Comparison of ENCODE assay signal across 8 cellular contexts in genomic region chr16:14629919-14630619, GRCh38. TPM values are rescaled to one million over a fixed set of nuclear protein-coding genes. Genes with fewer than 3 reads are reported as not detected.
DNase-seq lines count a peak whose midpoint lies in the region; ATAC-seq, FAIRE-seq and TF ChIP-seq lines count a peak whose summit lies in the region.

Gene PARN, minus strand, starts transcription at chr16:14630260. Its CDS starts 135 bp downstream, at chr16:14630125.

- H4K20me1 ChIP-seq in Karpas-422 (ENCODE audit: insufficient read depth, low read depth, low read length): peaks cover 11% of the 10 kb centered on the region

- no peaks in the 10 kb centered on the region for H3K9me3 Mint-ChIP-seq in activated T-cell treated with anti-CD3 and anti-CD28 coated beads, Interleukin-2, amount 50 U/mL, for 72 hours

- H3K9ac ChIP-seq in Karpas-422 (ENCODE audit: low read length): peak within 1 kb of the TSS; percentile 97

- peak within 1 kb of the TSS; percentile 85 for H3K4me2 ChIP-seq in Karpas-422 (ENCODE audit: low read depth, low read length, poor library complexity, severe bottlenecking)

- H3K4me1 ChIP-seq in Karpas-422 (ENCODE audit: low read length) (peaks cover 36% of the 10 kb centered on the region), esophagus muscularis mucosa (peaks cover 36 to 61% (median 50%) of the 10 kb centered on the region in 4 donors), muscle layer of duodenum (ENCODE audit: control insufficient read depth in 1 of 2, insufficient read depth in 2 of 2, low read length in 2 of 2) (peaks cover 9 to 27% of the 10 kb centered on the region in 2 donors)

- peak; percentile 47 for ATAC-seq in GM21737 (IDR thresholded peaks at IDR 0.05; ENCODE audit: unreplicated experiment)
- ATAC-seq in activated T-cell treated with anti-CD3 and anti-CD28 coated beads, Interleukin-2, amount 50 U/mL, for 72 hours (replicated peaks in 1 of 2): peak; percentile 66 to 70

- H3K27ac Mint-ChIP-seq in activated T-cell treated with anti-CD3 and anti-CD28 coated beads, Interleukin-2, amount 50 U/mL, for 72 hours: peak within 1 kb of the TSS; percentile 92

- H2AFZ ChIP-seq in Karpas-422 (ENCODE audit: low read length): peak within 1 kb of the TSS; percentile 84; the same call in 1 of the 2 replicates

- peak within 1 kb of the TSS; percentile 82 to 96 for H3K4me3 Mint-ChIP-seq in activated T-cell treated with anti-CD3 and anti-CD28 coated beads, Interleukin-2, amount 50 U/mL, for 72 hours

- H3K27me3 ChIP-seq in Karpas-422 (ENCODE audit: low read length): no peaks in the 10 kb centered on the region
- H3K27me3 ChIP-seq in esophagus muscularis mucosa: no peaks in the 10 kb centered on the region
- no peaks in the 10 kb centered on the region for H3K27me3 ChIP-seq in muscle layer of duodenum (ENCODE audit: low read depth, low read length)

- peak within 1 kb of the TSS; percentile 68 for H3K27ac ChIP-seq in Karpas-422 (ENCODE audit: low read length)
- peak within 1 kb of the TSS; percentile 88 to 94 (median 90) for H3K27ac ChIP-seq in esophagus muscularis mucosa (replicated peaks in 1 of 4)
- H3K27ac ChIP-seq in muscle layer of duodenum (ENCODE audit: low read length): peak within 1 kb of the TSS; percentile 89

- no peaks in the 10 kb centered on the region for H3K9me3 ChIP-seq in Karpas-422 (ENCODE audit: low read length)
- no peaks in the 10 kb centered on the region for H3K9me3 ChIP-seq in esophagus muscularis mucosa
- no peaks in the 10 kb centered on the region for H3K9me3 ChIP-seq in muscle layer of duodenum (ENCODE audit: control insufficient read depth in 1 of 2, low read length in 2 of 2)

- H3K9me2 ChIP-seq in Karpas-422 (replicated peaks; ENCODE audit: insufficient read depth, low read length): no peaks in the 10 kb centered on the region

- peak; percentile 98 for DNase-seq in DMS153 treated with DMSO at 0.1 percent for 48 hours (lab: John Stamatoyannopoulos, UW; ENCODE audit: unreplicated experiment)
- peak; percentile 99 for DNase-seq in Karpas-422
- DNase-seq in RCC 7860 (ENCODE audit: low spot score): peak; percentile 94
- peak; percentile 99 for DNase-seq in activated T-cell treated with anti-CD3 and anti-CD28 coated beads, Interleukin-2, amount 50 U/mL, for 72 hours
- DNase-seq in esophagus muscularis mucosa (ENCODE audit: extremely low spot score): peak; percentile 99
- peak; percentile 94 for DNase-seq in stimulated activated CD8-positive, alpha-beta memory T cell treated with anti-CD3 and anti-CD28 coated beads, Interleukin-7, amount 100 ng/mL, for 24 hours (ENCODE audit: low read depth)

- H3K4me1 Mint-ChIP-seq in activated T-cell treated with anti-CD3 and anti-CD28 coated beads, Interleukin-2, amount 50 U/mL, for 72 hours (ENCODE audit: low read depth): peaks cover 73% of the 10 kb centered on the region

- H3K36me3 ChIP-seq in Karpas-422 (ENCODE audit: insufficient read depth, low read length): peaks cover 26% of the 10 kb centered on the region
- H3K36me3 ChIP-seq in esophagus muscularis mucosa: peaks cover 14 to 31% (median 29%) of the 10 kb centered on the region in 4 donors
- H3K36me3 ChIP-seq in muscle layer of duodenum (ENCODE audit: control insufficient read depth in 1 of 2, insufficient read depth in 2 of 2, low read length in 2 of 2): peaks cover 16 to 26% of the 10 kb centered on the region in 2 donors

- peaks cover 67% of the 10 kb centered on the region for H3K79me2 ChIP-seq in Karpas-422 (ENCODE audit: low read length)

- no peak for FAIRE-seq in RCC 7860 (lab: Jason Lieb, UNC)

- peak within 1 kb of the TSS; percentile 88 for H3K4me3 ChIP-seq in Karpas-422 (ENCODE audit: low read length)
- peak within 1 kb of the TSS; percentile 75 to 89 (median 83) for H3K4me3 ChIP-seq in esophagus muscularis mucosa
- peak within 1 kb of the TSS; percentile 78 to 86 for H3K4me3 ChIP-seq in muscle layer of duodenum (ENCODE audit: low read depth in 1 of 2, low read length in 2 of 2)

- TF ChIP-seq CTCF in esophagus muscularis mucosa (IDR thresholded peaks at IDR 0.05): no peak

- no peaks in the 10 kb centered on the region for H3K27me3 Mint-ChIP-seq in activated T-cell treated with anti-CD3 and anti-CD28 coated beads, Interleukin-2, amount 50 U/mL, for 72 hours (ENCODE audit: low read depth)

- peak; percentile 94 for TF ChIP-seq POLR2A in esophagus muscularis mucosa (IDR thresholded peaks at IDR 0.05; ENCODE audit: low read depth)

- peaks cover 9 to 15% of the 10 kb centered on the region in 2 donors for H3K36me3 Mint-ChIP-seq in activated T-cell treated with anti-CD3 and anti-CD28 coated beads, Interleukin-2, amount 50 U/mL, for 72 hours (ENCODE audit: insufficient read depth in 2 of 2)

- intact Hi-C loops in esophagus muscularis mucosa (cut with DNase I): no loop called here

- no peak for TF ChIP-seq EP300 in esophagus muscularis mucosa (IDR thresholded peaks at IDR 0.05)

- 12% methylated on average over 4 of the region's 51 CpGs for WGBS in esophagus muscularis mucosa

RNA-seq across cellular contexts. Expression of gene PARN, which starts in this region (rescaled TPM):
- 51.1 and 90.9 TPM in 2 replicates for total RNA-seq in Karpas-422 (2014; rRNA removed; shearing (Covaris generic); ENCODE audit: low replicate concordance)
- 10 to 100 TPM; 56.1 to 68.9 TPM for total RNA-seq in activated T-cell treated with anti-CD3 and anti-CD28 coated beads, Interleukin-2, amount 50 U/mL, for 72 hours
- 10 to 100 TPM; 32.6 to 43.5 (median 36.1) TPM for total RNA-seq in esophagus muscularis mucosa

Comparison
In these comparisons a context has a peak if more than half of its experiments do, and no peak if none do; other contexts are left out.
1. Peak in every context shown above with its lines: DNase-seq, ATAC-seq, H3K4me3 ChIP-seq and H3K27ac ChIP-seq.